6 cellular contexts compared by ENCODE assay signal in the genomic region with DNA sequence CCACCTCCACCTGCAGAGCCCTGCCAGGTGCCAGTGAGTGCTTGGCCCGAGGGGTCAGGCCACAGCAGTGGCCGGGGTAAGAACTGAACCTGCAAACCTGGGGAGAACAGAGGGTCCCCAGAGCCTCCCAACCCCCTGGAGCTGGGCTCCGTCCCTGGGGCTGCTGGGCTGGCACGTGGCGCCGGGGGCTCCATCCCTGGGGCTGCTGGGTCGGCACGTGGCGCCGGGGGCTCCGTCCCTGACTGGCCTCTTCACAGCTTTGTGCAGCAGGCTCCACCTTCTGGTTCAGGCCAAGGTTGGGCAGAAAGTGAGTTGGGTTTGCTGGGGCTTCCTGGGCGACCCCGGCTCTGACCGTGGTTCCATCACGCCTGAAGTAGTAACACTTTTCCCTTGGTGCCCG.
"Had no signal": no experiment of that assay in that cellular context is flagged by ENCODE, and none has a peak within 500 bp of the region (broad histone marks: within the 10 kb centered on the region; RNA-seq: fewer than 3 reads in every experiment).

No MANE protein-coding gene starts in this region.

- H2AFZ ChIP-seq: GM23338 had no signal

- DNase-seq: H9, HCEC 1CT, KBM-7 had no signal

- H3K4me1 Mint-ChIP-seq: GM23338, H9, IgD-negative memory B cell had no signal

- H3K4me3 ChIP-seq: GM23338 had no signal

- H3K27ac Mint-ChIP-seq: GM23338, IgD-negative memory B cell had no signal

- H3K4me3 Mint-ChIP-seq: GM23338, H9, IgD-negative memory B cell had no signal

- H3K27ac ChIP-seq: HL-60 had no signal

- ATAC-seq: GM23338 had no signal

- H3K27me3 Mint-ChIP-seq: IgD-negative memory B cell had no signal

- H3K4me2 ChIP-seq: GM23338 had no signal
